Comparison of ENCODE assay signal across 17 cellular contexts in the genomic region with DNA sequence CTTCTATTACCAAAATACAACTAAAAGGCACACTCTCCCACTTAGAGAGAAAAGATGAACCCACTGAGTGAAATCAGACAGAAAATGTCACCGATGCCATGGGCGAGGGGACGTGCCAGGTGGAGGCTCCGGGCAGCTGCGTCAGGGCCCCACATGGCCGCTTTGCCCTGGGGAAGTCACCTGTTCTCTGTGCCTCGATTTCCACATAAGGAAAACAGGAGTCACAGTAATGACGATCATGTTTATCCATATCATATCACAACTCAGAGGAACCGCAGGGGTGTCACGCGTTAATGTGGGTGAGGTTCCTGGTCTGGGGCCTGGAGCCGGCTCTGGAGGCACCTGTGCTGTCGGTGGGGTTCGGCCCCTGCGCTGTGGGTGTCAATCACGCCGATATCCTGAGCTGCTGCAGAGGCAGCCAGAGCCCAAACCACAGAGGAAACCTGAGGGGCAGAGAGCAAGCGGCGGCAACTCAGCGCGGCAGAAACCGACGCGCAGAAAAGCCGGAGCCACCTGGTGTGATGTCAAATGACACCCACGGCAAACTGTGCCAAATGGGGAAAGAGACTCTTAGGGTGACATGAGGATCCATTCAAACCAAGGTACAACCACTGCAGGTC.
"Had no signal": no experiment of that assay in that cellular context is flagged by ENCODE, and none has a peak within 500 bp of the region (broad histone marks: within the 10 kb centered on the region; RNA-seq: fewer than 3 reads in every experiment).

No MANE protein-coding gene starts in this region.

- H3K9me3 Mint-ChIP-seq: memory B cell; natural killer cell treated with Interleukin-12 subunit alpha and Interleukin-12 subunit beta and Interleukin-15 and Interleukin-18, amount 100 ng/mL, for 72 hours had no signal

- DNase-seq: effector CD8-positive, alpha-beta T cell; heart right ventricle; hypothalamus; left lung; lower lobe of right lung; midbrain; nucleus accumbens; ovary; small intestine; stimulated activated CD4-positive, alpha-beta T cell treated with anti-CD3 and anti-CD28 coated beads, Interleukin-12 subunit alpha, Interleukin-12 subunit beta, amount 100 ng/mL, for 4 hours; stimulated activated naive CD4-positive, alpha-beta T cell; stomach; substantia nigra; trophoblast cell had no signal

- H3K36me3 Mint-ChIP-seq: natural killer cell treated with Interleukin-12 subunit alpha and Interleukin-12 subunit beta and Interleukin-15 and Interleukin-18, amount 100 ng/mL, for 72 hours; neural progenitor cell had no signal

- H3K27me3 Mint-ChIP-seq: memory B cell; natural killer cell treated with Interleukin-12 subunit alpha and Interleukin-12 subunit beta and Interleukin-15 and Interleukin-18, amount 100 ng/mL, for 72 hours had no signal

- H3K27ac Mint-ChIP-seq: memory B cell; natural killer cell treated with Interleukin-12 subunit alpha and Interleukin-12 subunit beta and Interleukin-15 and Interleukin-18, amount 100 ng/mL, for 72 hours had no signal

- H3K4me3 Mint-ChIP-seq: memory B cell; natural killer cell treated with Interleukin-12 subunit alpha and Interleukin-12 subunit beta and Interleukin-15 and Interleukin-18, amount 100 ng/mL, for 72 hours; neural progenitor cell had no signal
